In the genomic region with DNA sequence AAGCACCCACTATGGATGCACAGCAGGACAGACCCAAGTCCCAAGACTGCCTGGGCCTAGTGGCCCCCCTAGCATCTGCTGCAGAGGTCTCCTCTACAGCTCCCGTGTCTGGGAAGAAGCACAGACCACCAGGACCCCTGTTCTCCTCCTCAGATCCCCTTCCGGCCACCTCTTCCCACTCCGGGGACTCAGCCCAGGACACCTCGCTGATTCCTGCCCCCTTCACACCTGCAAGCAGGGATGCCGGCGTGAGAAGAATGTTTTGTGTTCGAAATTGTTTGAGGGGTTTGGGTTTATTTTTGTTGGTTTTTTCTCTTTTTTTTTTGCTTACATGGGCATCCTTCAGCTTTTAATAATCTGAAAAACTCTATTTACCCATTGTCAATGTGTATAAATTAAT, we compare ENCODE assay signal across 8 cellular contexts.
DNase-seq lines count a peak whose midpoint lies in the region; ATAC-seq and TF ChIP-seq lines count a peak whose summit lies in the region.
"Not testable (repeated sequence)": the region's sequence is repeated elsewhere in the genome, so short reads cannot be mapped to it uniquely, and the experiment has no call there.

No MANE protein-coding gene starts in this region.

- not testable (repeated sequence) for H3K9me3 ChIP-seq in endodermal cell (ENCODE audit: control insufficient read depth, low read length); right atrium auricular region

- not testable (repeated sequence) for H3K4me3 ChIP-seq in endodermal cell (ENCODE audit: low read length); right atrium auricular region

- not testable (repeated sequence) for H3K27ac Mint-ChIP-seq in CD14-positive monocyte
- peak overlapping the region; percentile 24 for H3K27ac Mint-ChIP-seq in activated naive CD4-positive, alpha-beta T cell treated with anti-CD3 and anti-CD28 coated beads, Interleukin-2, amount 50 U/mL, for 24 hours
- H3K27ac Mint-ChIP-seq in endodermal cell: peak overlapping the region; percentile 71
- H3K27ac Mint-ChIP-seq in mesothelial cell of epicardium: peak overlapping the region; percentile 31
- peak overlapping the region; percentile 55 to 84 for H3K27ac Mint-ChIP-seq in stimulated activated naive CD8-positive, alpha-beta T cell treated with anti-CD3 and anti-CD28 coated beads, Interleukin-15, amount 100 ng/mL, for 72 hours

- not testable (repeated sequence) for H3K9ac ChIP-seq in endodermal cell (ENCODE audit: extremely low read depth, low read length, poor library complexity, severe bottlenecking)

- H3K36me3 Mint-ChIP-seq in CD14-positive monocyte: peaks cover 35 to 41% of the 10 kb centered on the region in 2 donors
- H3K36me3 Mint-ChIP-seq in activated naive CD4-positive, alpha-beta T cell treated with anti-CD3 and anti-CD28 coated beads, Interleukin-2, amount 50 U/mL, for 24 hours: peaks cover 20% of the 10 kb centered on the region
- H3K36me3 Mint-ChIP-seq in endodermal cell (ENCODE audit: low read depth): peaks cover 48% of the 10 kb centered on the region
- peaks cover 28% of the 10 kb centered on the region for H3K36me3 Mint-ChIP-seq in mesothelial cell of epicardium

- H3K27ac ChIP-seq in endodermal cell (ENCODE audit: low read depth, low read length); right atrium auricular region: not testable (repeated sequence)

- not testable (repeated sequence) for H3K4me3 Mint-ChIP-seq in CD14-positive monocyte; activated naive CD4-positive, alpha-beta T cell treated with anti-CD3 and anti-CD28 coated beads, Interleukin-2, amount 50 U/mL, for 24 hours; endodermal cell; mesothelial cell of epicardium; stimulated activated naive CD8-positive, alpha-beta T cell treated with anti-CD3 and anti-CD28 coated beads, Interleukin-15, amount 100 ng/mL, for 72 hours

- H3K4me1 Mint-ChIP-seq in CD14-positive monocyte; activated naive CD4-positive, alpha-beta T cell treated with anti-CD3 and anti-CD28 coated beads, Interleukin-2, amount 50 U/mL, for 24 hours: not testable (repeated sequence)
- H3K4me1 Mint-ChIP-seq in endodermal cell: peaks cover 17% of the 10 kb centered on the region
- H3K4me1 Mint-ChIP-seq in mesothelial cell of epicardium: peaks cover 11% of the 10 kb centered on the region
- H3K4me1 Mint-ChIP-seq in stimulated activated naive CD8-positive, alpha-beta T cell treated with anti-CD3 and anti-CD28 coated beads, Interleukin-15, amount 100 ng/mL, for 72 hours: peaks cover 16% of the 10 kb centered on the region

- H3K27me3 Mint-ChIP-seq in CD14-positive monocyte (ENCODE audit: low read depth in 3 of 3); activated naive CD4-positive, alpha-beta T cell treated with anti-CD3 and anti-CD28 coated beads, Interleukin-2, amount 50 U/mL, for 24 hours; endodermal cell (ENCODE audit: insufficient read depth); mesothelial cell of epicardium (ENCODE audit: low read depth); stimulated activated naive CD8-positive, alpha-beta T cell treated with anti-CD3 and anti-CD28 coated beads, Interleukin-15, amount 100 ng/mL, for 72 hours: not testable (repeated sequence)

- intact Hi-C loops in CD14-positive monocyte (cut with micrococcal nuclease); posterior cingulate gyrus (cut with DNase I): not testable (repeated sequence)

- H3K27me3 ChIP-seq in endodermal cell (ENCODE audit: control insufficient read depth, insufficient read depth, low read length, poor library complexity, severe bottlenecking); right atrium auricular region: not testable (repeated sequence)

- not testable (repeated sequence) for H3K4me1 ChIP-seq in endodermal cell (ENCODE audit: control insufficient read depth, insufficient read depth, low read length); right atrium auricular region

- not testable (repeated sequence) for TF ChIP-seq CTCF in CD14-positive monocyte (IDR thresholded peaks at IDR 0.05); endodermal cell (conservative IDR thresholded peaks at IDR 0.05); right atrium auricular region (IDR thresholded peaks at IDR 0.05); mesothelial cell of epicardium (IDR thresholded peaks at IDR 0.05; ENCODE audit: unreplicated experiment)

- not testable (repeated sequence) for ATAC-seq in stimulated activated naive CD8-positive, alpha-beta T cell treated with anti-CD3 and anti-CD28 coated beads, Interleukin-15, amount 100 ng/mL, for 72 hours

- WGBS in endodermal cell (ENCODE audit: insufficient coverage in 1 of 2, insufficient read length in 1 of 2), 2 experiments: 93 to 97% methylated on average over 3 to 6 of the region's 7 CpGs

- H3K36me3 ChIP-seq in endodermal cell (ENCODE audit: control insufficient read depth, insufficient read depth, low read length); right atrium auricular region: not testable (repeated sequence)

- H3K9me3 Mint-ChIP-seq in CD14-positive monocyte (peaks cover 5 to 33% (median 12%) of the 10 kb centered on the region in 7 donors), endodermal cell (peaks cover 16% of the 10 kb centered on the region)
- not testable (repeated sequence) for H3K9me3 Mint-ChIP-seq in activated naive CD4-positive, alpha-beta T cell treated with anti-CD3 and anti-CD28 coated beads, Interleukin-2, amount 50 U/mL, for 24 hours; mesothelial cell of epicardium; stimulated activated naive CD8-positive, alpha-beta T cell treated with anti-CD3 and anti-CD28 coated beads, Interleukin-15, amount 100 ng/mL, for 72 hours

- DNase-seq in CD14-positive monocyte (ENCODE audit: low spot score): peak; percentile 56
- DNase-seq in SK-N-DZ (ENCODE audit: low spot score): peak; percentile 2
- DNase-seq in endodermal cell; mesothelial cell of epicardium (ENCODE audit: low spot score in 2 of 2, unreplicated experiment in 2 of 2); stimulated activated naive CD8-positive, alpha-beta T cell treated with anti-CD3 and anti-CD28 coated beads, Interleukin-15, amount 100 ng/mL, for 72 hours: not testable (repeated sequence)
- DNase-seq in right atrium auricular region (ENCODE audit: low spot score): peak; percentile 59
- DNase-seq in posterior cingulate gyrus: peak in 7 of 10 donors; percentile 31 to 93 (median 45)
